In the genomic region with DNA sequence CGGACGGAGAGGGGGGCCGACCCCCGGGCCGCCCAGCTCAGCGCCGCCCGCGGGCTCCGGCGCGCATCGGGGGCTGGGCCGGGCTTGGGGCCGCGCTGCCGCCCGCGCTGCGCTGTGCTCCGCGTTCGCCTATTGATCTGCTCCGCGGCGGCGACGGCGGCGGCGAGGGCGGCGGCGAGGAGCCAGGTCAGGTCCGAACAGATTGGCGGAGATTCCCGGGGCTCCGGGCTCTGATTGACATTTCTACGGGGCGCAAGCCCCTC, we compare ENCODE assay signal across 10 cellular contexts. TPM values are rescaled to one million over a fixed set of nuclear protein-coding genes. Genes with fewer than 3 reads are reported as not detected.
DNase-seq lines count a peak whose midpoint lies in the region; ATAC-seq, FAIRE-seq and TF ChIP-seq lines count a peak whose summit lies in the region.
"Had no signal": no experiment of that assay in that cellular context is flagged by ENCODE, and none has a peak within 500 bp of the region (broad histone marks: within the 10 kb centered on the region; RNA-seq: fewer than 3 reads in every experiment).

No MANE protein-coding gene starts in this region.

- H4K8ac ChIP-seq in H1 (ENCODE audit: extremely low read depth, insufficient read depth, low read length) (peak overlapping the region; percentile 10; the same call in 1 of the 2 replicates), neuronal stem cell (ENCODE audit: low read depth, low read length) (no peak overlapping the region)

- no peak overlapping the region for H3K23ac ChIP-seq in H1 (ENCODE audit: insufficient read length)
- no peak overlapping the region for H3K23ac ChIP-seq in neuronal stem cell (ENCODE audit: low read depth, low read length, poor library complexity)

- H2AFZ ChIP-seq in H1 (ENCODE audit: low read length) (no peak overlapping the region), neuronal stem cell (ENCODE audit: low read length) (peak overlapping the region; percentile 99)

- H3K9me3 ChIP-seq in BE2C (no peaks in the 10 kb centered on the region), KOPT-K1 (ENCODE audit: insufficient read depth, low read length, poor library complexity, severe bottlenecking) (peaks cover 9% of the 10 kb centered on the region), H1 (ENCODE audit: insufficient read depth in 2 of 2, low read depth in 1 of 2, low read length in 1 of 2) (no peaks in the 10 kb centered on the region), neuronal stem cell (replicated peaks in 1 of 2; ENCODE audit: control insufficient read depth in 2 of 2, insufficient read depth in 1 of 2, low read depth in 1 of 2, low read length in 2 of 2) (peaks cover 2 to 31% of the 10 kb centered on the region in 2 donors)

- no peak overlapping the region for H2AK5ac ChIP-seq in H1 (ENCODE audit: low read depth, low read length)
- no peak overlapping the region for H2AK5ac ChIP-seq in neuronal stem cell (ENCODE audit: low read depth, low read length)

- H3K4ac ChIP-seq in H1 (replicated peaks; ENCODE audit: insufficient read length, low read depth, low read length) (no peak overlapping the region), neuronal stem cell (ENCODE audit: low read length) (no peak overlapping the region)

- no peaks in the 10 kb centered on the region for H3K4me1 ChIP-seq in BE2C
- H3K4me1 ChIP-seq in H1 (replicated peaks in 1 of 4; ENCODE audit: control insufficient read depth in 3 of 4, insufficient read depth in 4 of 4, low read length in 3 of 4) = peaks cover 0 to 29% (median 17%) of the 10 kb centered on the region in 4 experiments; a peak in 6 of 7 replicates
- H3K4me1 ChIP-seq in neuronal stem cell (ENCODE audit: control insufficient read depth in 2 of 2, insufficient read depth in 1 of 2, low read depth in 1 of 2, low read length in 2 of 2) = peaks cover 8 to 28% of the 10 kb centered on the region in 2 donors

- no peak overlapping the region for H4K5ac ChIP-seq in H1 (ENCODE audit: insufficient read length, low read depth, low read length)

- DNase-seq in BE2C = no peak
- DNase-seq in H1 (ENCODE audit: low read depth in 1 of 2, low spot score in 2 of 2) = no peak
- DNase-seq in neuronal stem cell (ENCODE audit: low spot score) = no peak
- no peak for DNase-seq in NCI-H524 (lab: John Stamatoyannopoulos, UW)
- no peak for DNase-seq in SIG-M5 treated with dmso at 0.1 percent for 504 hours (lab: John Stamatoyannopoulos, UW; ENCODE audit: unreplicated experiment)
- no peak for DNase-seq in sciatic nerve (ENCODE audit: low spot score)
- DNase-seq: activated B cell treated with CpG ODN at 0.5 μM for 24 hours had no signal

- H2BK15ac ChIP-seq in H1 (ENCODE audit: low read length) (no peak overlapping the region), neuronal stem cell (ENCODE audit: low read length) (peak overlapping the region; percentile 49)

- H2BK12ac ChIP-seq in H1 (ENCODE audit: low read depth, low read length) (no peak overlapping the region), neuronal stem cell (ENCODE audit: low read length) (no peak overlapping the region)

- H2BK5ac ChIP-seq in H1 (ENCODE audit: low read depth, low read length) = no peak overlapping the region
- H2BK5ac ChIP-seq in neuronal stem cell (ENCODE audit: low read length) = no peak overlapping the region

- intact Hi-C loops in sciatic nerve (cut with DNase I) = no loop called here

- no peak overlapping the region for H3K56ac ChIP-seq in H1 (replicated peaks; ENCODE audit: insufficient read length, low read depth, low read length)

- H3K79me2 ChIP-seq in H1 (ENCODE audit: control insufficient read depth in 1 of 2, insufficient read depth in 2 of 2, low read length in 2 of 2) = no peaks in the 10 kb centered on the region

- TF ChIP-seq EP300 in H1 (IDR thresholded peaks at IDR 0.05; ENCODE audit: borderline replicate concordance in 1 of 2, low read depth in 2 of 2, low read length in 2 of 2) = no peak

- CTCF ChIA-PET in H1 (lab: Charles Lee; ENCODE audit: partially characterized antibody) = interaction anchor here (0.6 to 2.3 kb wide), 5 partner anchors 91 to 736 kb away, joined by 3 to 8 read pairs (median 4); no protein-coding TSS in a partner anchor

- no peak for TF ChIP-seq RAD21 in H1 (IDR thresholded peaks at IDR 0.05 in 1 of 2, conservative IDR thresholded peaks at IDR 0.05 in 1 of 2; ENCODE audit: low read depth in 2 of 2, low read length in 2 of 2)

- ATAC-seq in HG02970 (IDR thresholded peaks at IDR 0.05; ENCODE audit: low FRiP score, unreplicated experiment) = no peak
- no peak for ATAC-seq in sciatic nerve
- ATAC-seq: K562 had no signal

- TF ChIP-seq POLR2A in H1 (IDR thresholded peaks at IDR 0.05; ENCODE audit: control extremely low read depth in 1 of 2, low read depth in 2 of 2, low read length in 2 of 2) = no peak

- WGBS in H1 (ENCODE audit: extremely low coverage in 1 of 2, insufficient coverage in 1 of 2, insufficient read length in 1 of 2, insufficient replicate concordance in 2 of 2, low coverage in 1 of 2, low lambda C conversion rate in 2 of 2, missing lambda C conversion rate in 1 of 2), 2 experiments = 2% methylated on average over 17 of the region's 40 CpGs; no CpG with 5 or more reads in 1 of the 2 experiments
- no CpG with 5 or more reads among the region's 40 CpGs for WGBS in neuronal stem cell (ENCODE audit: extremely low coverage in 2 of 2, insufficient read length in 2 of 2, insufficient replicate concordance in 1 of 2), 2 donors

- no peaks in the 10 kb centered on the region for H3K36me3 ChIP-seq in BE2C
- peaks cover 23% of the 10 kb centered on the region for H3K36me3 ChIP-seq in KOPT-K1 (ENCODE audit: insufficient read depth, low read length)
- peaks cover 0 to 2% (median 0%) of the 10 kb centered on the region in 4 experiments; a peak in 1 of 8 replicates for H3K36me3 ChIP-seq in H1 (ENCODE audit: control insufficient read depth in 2 of 4, insufficient read depth in 4 of 4, low read length in 3 of 4)
- H3K36me3 ChIP-seq in neuronal stem cell (replicated peaks in 1 of 2; ENCODE audit: control insufficient read depth in 2 of 2, insufficient read depth in 2 of 2, low read length in 2 of 2) = peaks cover 0 to 31% of the 10 kb centered on the region in 2 donors

- H3K14ac ChIP-seq in H1 (ENCODE audit: insufficient read length) = no peak overlapping the region
- H3K14ac ChIP-seq in neuronal stem cell (ENCODE audit: low read length) = no peak overlapping the region

- peak overlapping the region; percentile 77 to 95 for H3K4me2 ChIP-seq in H1 (ENCODE audit: insufficient read depth in 1 of 2, low read depth in 2 of 2, low read length in 2 of 2)
- peak overlapping the region; percentile 100 for H3K4me2 ChIP-seq in neuronal stem cell (ENCODE audit: insufficient read depth, low read length, poor library complexity, severe bottlenecking)

- H3K79me1 ChIP-seq in H1 (ENCODE audit: low read depth, low read length) = no peaks in the 10 kb centered on the region
- H3K79me1 ChIP-seq in neuronal stem cell (ENCODE audit: low read depth, low read length) = peaks cover 2% of the 10 kb centered on the region

- no peak overlapping the region for H4K91ac ChIP-seq in H1 (replicated peaks; ENCODE audit: insufficient read length, low read length)
- H4K91ac ChIP-seq in neuronal stem cell (ENCODE audit: low read depth, low read length, poor library complexity) = no peak overlapping the region

- H4K20me1 ChIP-seq in H1 (replicated peaks in 1 of 2; ENCODE audit: control insufficient read depth in 1 of 2, insufficient read depth in 2 of 2, low read length in 2 of 2) = peaks cover 9 to 12% of the 10 kb centered on the region in 2 experiments

- H3K27me3 ChIP-seq in BE2C = peaks cover 81% of the 10 kb centered on the region
- H3K27me3 ChIP-seq in H1 (replicated peaks in 1 of 4; ENCODE audit: control insufficient read depth in 3 of 4, extremely low read depth in 1 of 4, insufficient read depth in 3 of 4, low read length in 3 of 4) = peaks cover 71 to 87% (median 79%) of the 10 kb centered on the region in 4 experiments
- H3K27me3 ChIP-seq in neuronal stem cell (ENCODE audit: control insufficient read depth in 3 of 3, insufficient read depth in 3 of 3, low read depth in 1 of 3, low read length in 3 of 3) = peaks cover 0 to 83% (median 51%) of the 10 kb centered on the region in 3 experiments

- H2BK20ac ChIP-seq in H1 (ENCODE audit: low read length) = no peak overlapping the region

- peaks cover 42% of the 10 kb centered on the region for H3K23me2 ChIP-seq in H1 (ENCODE audit: low read depth, low read length)

- POLR2A ChIA-PET in H1 (lab: Charles Lee; ENCODE audit: partially characterized antibody) = interaction anchor here (1.3 to 2.4 kb wide), 3 partner anchors 13 to 645 kb away, joined by 3 to 6 read pairs (median 6); a partner anchor contains a TSS

- H3K4me3 ChIP-seq in BE2C (ENCODE audit: low read depth, low read length) (peak overlapping the region; percentile 72), H1 (ENCODE audit: extremely low read depth in 1 of 4, insufficient read depth in 2 of 4, low read depth in 3 of 4, low read length in 4 of 4) (peak overlapping the region; percentile 60 to 93 (median 68)), neuronal stem cell (ENCODE audit: low read length in 2 of 2) (peak overlapping the region; percentile 80 to 93)
- H3K4me3 ChIP-seq: K562 had no signal

- H3K9ac ChIP-seq in H1 (replicated peaks in 1 of 4; ENCODE audit: extremely low read depth in 1 of 4, low read depth in 3 of 4, low read length in 3 of 4) (peak overlapping the region in 1 of 4 experiments; percentile 38; a peak in 1 of 7 replicates), neuronal stem cell (ENCODE audit: low read depth, low read length, poor library complexity) (peak overlapping the region; percentile 83)

- H3K18ac ChIP-seq in H1 (ENCODE audit: extremely low read depth, low read length) (no peak overlapping the region), neuronal stem cell (ENCODE audit: low read length) (peak overlapping the region; percentile 95)

- no peak for FAIRE-seq in H1 (lab: Jason Lieb, UNC)
- FAIRE-seq: K562 had no signal

- H3K27ac ChIP-seq in KOPT-K1 (ENCODE audit: low read depth, low read length, poor library complexity, severe bottlenecking) = peak overlapping the region; percentile 81
- H3K27ac ChIP-seq in H1 (ENCODE audit: low read depth, low read length) = no peak overlapping the region
- peak overlapping the region; percentile 92 for H3K27ac ChIP-seq in neuronal stem cell (replicated peaks; ENCODE audit: low read length)

- H2BK120ac ChIP-seq in H1 (replicated peaks; ENCODE audit: low read depth, low read length) (no peak overlapping the region), neuronal stem cell (ENCODE audit: low read depth, low read length) (no peak overlapping the region)

- TF ChIP-seq CTCF in BE2C (IDR thresholded peaks at IDR 0.05; ENCODE audit: low read depth, low read length) = no peak
- TF ChIP-seq CTCF in H1 (IDR thresholded peaks at IDR 0.05; ENCODE audit: control extremely low read depth in 1 of 3, insufficient read depth in 1 of 3, low read depth in 1 of 3, low read length in 3 of 3) = no peak

RNA-seq across cellular contexts. Expression of a gene that starts 0.6 kb away (rescaled TPM):
- 0.82 TPM for polyA plus RNA-seq in BE2C (2012; ENCODE audit: insufficient read depth, insufficient read length, low read depth)
- total RNA-seq in H1 (2021; fragmentation: NEBNext Ultra II Directional; extraction: Animal tissue kit (Norgen Biotek cat#: 25700)) = 1.6 and 2.9 TPM in 2 replicates
- polyA plus RNA-seq in H1 (2011; rRNA removed) = 0.50 and 1.7 TPM in 2 replicates
- 1.6 TPM for polyA plus RNA-seq in H1 (2011; cell fraction: cytosol; rRNA removed)
- polyA plus RNA-seq in H1 (2011; cell fraction: nucleus; rRNA removed) = 1.5 TPM
- polyA plus RNA-seq in H1 (2012, experiment 1 of 2) = 1.2 to 1.8 TPM (median 1.5 TPM) in 4 replicates
- polyA plus RNA-seq in H1 (2012, experiment 2 of 2) = 1.2 TPM
- polyA plus RNA-seq in H1 (2013, experiment 1 of 2) = 1.6 TPM
- 2.4 TPM for polyA plus RNA-seq in H1 (2013, experiment 2 of 2)
- 0.13 TPM in 1 of 2 replicates, not detected in the other for polyA minus RNA-seq in H1 (2011; rRNA and poly(A)+ RNA removed)
- 2.6 TPM for polyA minus RNA-seq in H1 (2011; cell fraction: cytosol; rRNA and poly(A)+ RNA removed)
- 1.8 TPM for polyA minus RNA-seq in H1 (2011; cell fraction: nucleus; rRNA and poly(A)+ RNA removed)
- 8.1 TPM for polyA plus RNA-seq in neuronal stem cell (2013, experiment 1 of 2)
- 8.2 TPM for polyA plus RNA-seq in neuronal stem cell (2013, experiment 2 of 2)
- total RNA-seq in sciatic nerve = 1.1 TPM
- total RNA-seq: activated B cell treated with CpG ODN at 0.5 μM for 24 hours, K562 had no signal
- polyA plus RNA-seq: K562 had no signal
